22 cellular contexts compared by ENCODE assay signal in genomic region chr5:52796507-52797103, GRCh38. TPM values are rescaled to one million over a fixed set of nuclear protein-coding genes. Genes with fewer than 3 reads are reported as not detected.
DNase-seq lines count a peak whose midpoint lies in the region; ATAC-seq and TF ChIP-seq lines count a peak whose summit lies in the region.
"Had no signal": no experiment of that assay in that cellular context is flagged by ENCODE, and none has a peak within 500 bp of the region (broad histone marks: within the 10 kb centered on the region; RNA-seq: fewer than 3 reads in every experiment).

No MANE protein-coding gene starts in this region.

- ATAC-seq in natural killer cell treated with Interleukin-12 subunit alpha and Interleukin-12 subunit beta and Interleukin-15 and Interleukin-18, amount 100 ng/mL, for 72 hours = no peak
- ATAC-seq in natural killer cell (no peak), gastrocnemius medialis (no peak)
- ATAC-seq: activated naive CD8-positive, alpha-beta T cell treated with anti-CD3 and anti-CD28 coated beads, Interleukin-2, amount 50 U/mL, for 24 hours had no signal

- 51% methylated on average over 2 of the region's 2 CpGs for WGBS in esophagus muscularis mucosa

- H3K4me1 ChIP-seq in esophagus muscularis mucosa = peaks cover 48 to 97% (median 82%) of the 10 kb centered on the region in 4 donors
- H3K4me1 ChIP-seq in gastrocnemius medialis = peaks cover 28% of the 10 kb centered on the region in 2 donors

- H3K27me3 ChIP-seq in esophagus muscularis mucosa = no peaks in the 10 kb centered on the region
- no peaks in the 10 kb centered on the region for H3K27me3 ChIP-seq in gastrocnemius medialis
- H3K27me3 ChIP-seq: MG63 had no signal

- TF ChIP-seq POLR2A in esophagus muscularis mucosa (IDR thresholded peaks at IDR 0.05; ENCODE audit: low read depth) (no peak), gastrocnemius medialis (IDR thresholded peaks at IDR 0.05) (no peak)

- peaks cover 0 to 5% of the 10 kb centered on the region in 2 donors for H3K27me3 Mint-ChIP-seq in natural killer cell treated with Interleukin-12 subunit alpha and Interleukin-12 subunit beta and Interleukin-15 and Interleukin-18, amount 100 ng/mL, for 72 hours
- H3K27me3 Mint-ChIP-seq in natural killer cell (ENCODE audit: low read depth in 2 of 2) = peaks cover 7 to 21% of the 10 kb centered on the region in 2 donors
- peaks cover 23% of the 10 kb centered on the region for H3K27me3 Mint-ChIP-seq in activated T-helper 2 cell treated with anti-CD3 and anti-CD28 coated beads, Interferon-gamma antibody, Interleukin-2, Interleukin-4, amounts not matched to agents 10 μg/mL and 5 μg/mL and 100 μg/mL, durations not matched to agents 14 hours and 24 hours and 36 hours (ENCODE audit: low read depth)
- H3K27me3 Mint-ChIP-seq: dendritic cell treated with granulocyte-macrophage colony-stimulating factor and Interleukin-4, amounts not matched to agents 40 ng/mL and 50 ng/mL, for 4 days had no signal

- H3K27ac Mint-ChIP-seq in natural killer cell treated with Interleukin-12 subunit alpha and Interleukin-12 subunit beta and Interleukin-15 and Interleukin-18, amount 100 ng/mL, for 72 hours = peak overlapping the region in 1 of 2 donors; percentile 10
- H3K27ac Mint-ChIP-seq in natural killer cell = no peak overlapping the region
- H3K27ac Mint-ChIP-seq in activated T-helper 2 cell treated with anti-CD3 and anti-CD28 coated beads, Interferon-gamma antibody, Interleukin-2, Interleukin-4, amounts not matched to agents 10 μg/mL and 5 μg/mL and 100 μg/mL, durations not matched to agents 14 hours and 24 hours and 36 hours = no peak overlapping the region
- H3K27ac Mint-ChIP-seq: activated naive CD8-positive, alpha-beta T cell treated with anti-CD3 and anti-CD28 coated beads, Interleukin-2, amount 50 U/mL, for 24 hours; dendritic cell treated with granulocyte-macrophage colony-stimulating factor and Interleukin-4, amounts not matched to agents 40 ng/mL and 50 ng/mL, for 4 days had no signal

- H3K36me3 Mint-ChIP-seq in natural killer cell treated with Interleukin-12 subunit alpha and Interleukin-12 subunit beta and Interleukin-15 and Interleukin-18, amount 100 ng/mL, for 72 hours = peaks cover 10% of the 10 kb centered on the region
- no peaks in the 10 kb centered on the region for H3K36me3 Mint-ChIP-seq in natural killer cell
- peaks cover 18% of the 10 kb centered on the region for H3K36me3 Mint-ChIP-seq in activated T-helper 2 cell treated with anti-CD3 and anti-CD28 coated beads, Interferon-gamma antibody, Interleukin-2, Interleukin-4, amounts not matched to agents 10 μg/mL and 5 μg/mL and 100 μg/mL, durations not matched to agents 14 hours and 24 hours and 36 hours (ENCODE audit: low read depth)
- H3K36me3 Mint-ChIP-seq: IgD-negative memory B cell, mesothelial cell of epicardium had no signal

- in situ Hi-C loops in gastrocnemius medialis (cut with MboI; ENCODE audit: low sequenced_read_pairs in 4 of 4) = loop anchor here in 1 of 4 donors (25.0 kb wide), 1 partner anchor 116 kb away; no protein-coding TSS in a partner anchor

- peak overlapping the region; percentile 91 to 94 (median 93) for H3K27ac ChIP-seq in esophagus muscularis mucosa (replicated peaks in 1 of 4)
- peak overlapping the region; percentile 40 to 96 (median 92) for H3K27ac ChIP-seq in gastrocnemius medialis
- H3K27ac ChIP-seq: HL-60 had no signal

- H3K9me3 ChIP-seq in esophagus muscularis mucosa = no peaks in the 10 kb centered on the region
- H3K9me3 ChIP-seq in gastrocnemius medialis = no peaks in the 10 kb centered on the region
- H3K9me3 ChIP-seq: MG63 had no signal

- H3K36me3 ChIP-seq in esophagus muscularis mucosa = peaks cover 0 to 4% (median 2%) of the 10 kb centered on the region in 4 donors
- peaks cover 0 to 3% of the 10 kb centered on the region in 2 donors for H3K36me3 ChIP-seq in gastrocnemius medialis

- DNase-seq in natural killer cell treated with Interleukin-12 subunit alpha and Interleukin-12 subunit beta and Interleukin-15 and Interleukin-18, amount 100 ng/mL, for 72 hours (ENCODE audit: low spot score) = no peak
- DNase-seq in natural killer cell (no peak), esophagus muscularis mucosa (ENCODE audit: extremely low spot score) (no peak), gastrocnemius medialis (no peak), posterior vena cava (ENCODE audit: low spot score) (no peak), NOMO-1 treated with dmso at 0.1 percent for 144 hours (lab: John Stamatoyannopoulos, UW; ENCODE audit: unreplicated experiment) (no peak), globus pallidus (ENCODE audit: low spot score) (no peak)
- no peak for DNase-seq in activated T-helper 2 cell treated with anti-CD3 and anti-CD28 coated beads, Interferon-gamma antibody, Interleukin-2, Interleukin-4, amounts not matched to agents 10 μg/mL and 5 μg/mL and 100 μg/mL, durations not matched to agents 14 hours and 24 hours and 36 hours (ENCODE audit: low spot score)
- DNase-seq: activated CD4-positive, alpha-beta T cell treated with anti-CD3 and anti-CD28 coated beads for 48 hours; activated effector memory CD4-positive, alpha-beta T cell treated with Interleukin-2 at 50 U/mL for 16 hours; activated naive CD8-positive, alpha-beta T cell treated with anti-CD3 and anti-CD28 coated beads, Interleukin-2, amount 50 U/mL, for 24 hours; C1 segment of cervical spinal cord; GDM1; MG63; NCI-H1417 treated with DMSO at 0.1 percent for 48 hours; NCI-H2171; NCI-H526 treated with DMSO at 0.1 percent for 48 hours; stimulated activated CD4-positive, alpha-beta T cell treated with anti-CD3 and anti-CD28 coated beads, Interleukin-15, amount 100 ng/mL, for 24 hours had no signal

- H3K4me3 Mint-ChIP-seq in natural killer cell treated with Interleukin-12 subunit alpha and Interleukin-12 subunit beta and Interleukin-15 and Interleukin-18, amount 100 ng/mL, for 72 hours = peak overlapping the region; percentile 30
- H3K4me3 Mint-ChIP-seq in natural killer cell = no peak overlapping the region
- no peak overlapping the region for H3K4me3 Mint-ChIP-seq in activated T-helper 2 cell treated with anti-CD3 and anti-CD28 coated beads, Interferon-gamma antibody, Interleukin-2, Interleukin-4, amounts not matched to agents 10 μg/mL and 5 μg/mL and 100 μg/mL, durations not matched to agents 14 hours and 24 hours and 36 hours (ENCODE audit: low read depth)
- H3K4me3 Mint-ChIP-seq: activated naive CD8-positive, alpha-beta T cell treated with anti-CD3 and anti-CD28 coated beads, Interleukin-2, amount 50 U/mL, for 24 hours; dendritic cell treated with granulocyte-macrophage colony-stimulating factor and Interleukin-4, amounts not matched to agents 40 ng/mL and 50 ng/mL, for 4 days; mesothelial cell of epicardium had no signal

- TF ChIP-seq CTCF in natural killer cell (IDR thresholded peaks at IDR 0.05) (no peak), esophagus muscularis mucosa (IDR thresholded peaks at IDR 0.05) (no peak), gastrocnemius medialis (IDR thresholded peaks at IDR 0.05 in 4 of 5, conservative IDR thresholded peaks at IDR 0.05 in 1 of 5) (no peak)

- intact Hi-C loops in natural killer cell (cut with micrococcal nuclease) (no loop called here), esophagus muscularis mucosa (cut with DNase I) (loop anchor here (10.0 kb wide), 2 partner anchors 48 to 98 kb away; no protein-coding TSS in a partner anchor), gastrocnemius medialis (cut with DNase I; ENCODE audit: low total_unique reads) (no loop called here), posterior vena cava (cut with DNase I) (no loop called here)
- intact Hi-C loops in activated T-helper 2 cell treated with anti-CD3 and anti-CD28 coated beads, Interferon-gamma antibody, Interleukin-2, Interleukin-4, amounts not matched to agents 10 μg/mL and 5 μg/mL and 100 μg/mL, durations not matched to agents 14 hours and 24 hours and 36 hours (cut with micrococcal nuclease) = no loop called here

- H3K9me3 Mint-ChIP-seq in natural killer cell treated with Interleukin-12 subunit alpha and Interleukin-12 subunit beta and Interleukin-15 and Interleukin-18, amount 100 ng/mL, for 72 hours = no peaks in the 10 kb centered on the region
- no peaks in the 10 kb centered on the region for H3K9me3 Mint-ChIP-seq in natural killer cell
- H3K9me3 Mint-ChIP-seq in activated T-helper 2 cell treated with anti-CD3 and anti-CD28 coated beads, Interferon-gamma antibody, Interleukin-2, Interleukin-4, amounts not matched to agents 10 μg/mL and 5 μg/mL and 100 μg/mL, durations not matched to agents 14 hours and 24 hours and 36 hours = no peaks in the 10 kb centered on the region
- H3K9me3 Mint-ChIP-seq: activated naive CD8-positive, alpha-beta T cell treated with anti-CD3 and anti-CD28 coated beads, Interleukin-2, amount 50 U/mL, for 24 hours; dendritic cell treated with granulocyte-macrophage colony-stimulating factor and Interleukin-4, amounts not matched to agents 40 ng/mL and 50 ng/mL, for 4 days; IgD-negative memory B cell; mesothelial cell of epicardium had no signal

- no peak for TF ChIP-seq EP300 in esophagus muscularis mucosa (IDR thresholded peaks at IDR 0.05)

- peaks cover 46 to 59% of the 10 kb centered on the region in 2 donors for H3K4me1 Mint-ChIP-seq in natural killer cell treated with Interleukin-12 subunit alpha and Interleukin-12 subunit beta and Interleukin-15 and Interleukin-18, amount 100 ng/mL, for 72 hours (ENCODE audit: low read depth in 2 of 2)
- H3K4me1 Mint-ChIP-seq in natural killer cell = peaks cover 28 to 32% of the 10 kb centered on the region in 2 donors
- H3K4me1 Mint-ChIP-seq in activated T-helper 2 cell treated with anti-CD3 and anti-CD28 coated beads, Interferon-gamma antibody, Interleukin-2, Interleukin-4, amounts not matched to agents 10 μg/mL and 5 μg/mL and 100 μg/mL, durations not matched to agents 14 hours and 24 hours and 36 hours (ENCODE audit: low read depth) = peaks cover 36% of the 10 kb centered on the region

- no peak overlapping the region for H3K4me3 ChIP-seq in esophagus muscularis mucosa
- H3K4me3 ChIP-seq in gastrocnemius medialis = no peak overlapping the region
- H3K4me3 ChIP-seq: MG63 had no signal

RNA-seq across cellular contexts. Expression of gene ITGA1, which starts 8.9 kb away (rescaled TPM):
- total RNA-seq in natural killer cell treated with Interleukin-12 subunit alpha and Interleukin-12 subunit beta and Interleukin-15 and Interleukin-18, amount 100 ng/mL, for 72 hours = 100 to 1,000 TPM; 129 to 136 TPM
- under 1 TPM; 0.45 to 0.82 (median 0.47) TPM for total RNA-seq in natural killer cell
- 100 to 1,000 TPM; 228 to 302 (median 235) TPM for total RNA-seq in esophagus muscularis mucosa
- 10 to 100 TPM in 2 of 4 donors, 1 to 10 TPM in 2; 5.7 to 20.4 (median 12.4) TPM for total RNA-seq in gastrocnemius medialis
- 100 to 1,000 TPM; 134 to 213 TPM for total RNA-seq in posterior vena cava
- 0.59 and 0.76 TPM in 2 replicates for total RNA-seq in activated T-helper 2 cell treated with anti-CD3 and anti-CD28 coated beads, Interferon-gamma antibody, Interleukin-2, Interleukin-4, amounts not matched to agents 10 μg/mL and 5 μg/mL and 100 μg/mL, durations not matched to agents 14 hours and 24 hours and 36 hours

RNA-seq across cellular contexts. Expression of gene PELO, which starts 8.9 kb away (rescaled TPM):
- total RNA-seq in natural killer cell treated with Interleukin-12 subunit alpha and Interleukin-12 subunit beta and Interleukin-15 and Interleukin-18, amount 100 ng/mL, for 72 hours = 100 to 1,000 TPM in 1 of 2 donors, 10 to 100 TPM in 1; 71.4 to 122 TPM
- total RNA-seq in natural killer cell (1 to 10 TPM; 2.6 to 3.9 (median 3.7) TPM), esophagus muscularis mucosa (10 to 100 TPM; 43.1 to 77.7 (median 69.7) TPM), gastrocnemius medialis (10 to 100 TPM; 13.8 to 28.5 (median 18.5) TPM), posterior vena cava (10 to 100 TPM; 49.4 to 61.8 TPM)
- 14.4 and 17.1 TPM in 2 replicates for total RNA-seq in activated T-helper 2 cell treated with anti-CD3 and anti-CD28 coated beads, Interferon-gamma antibody, Interleukin-2, Interleukin-4, amounts not matched to agents 10 μg/mL and 5 μg/mL and 100 μg/mL, durations not matched to agents 14 hours and 24 hours and 36 hours

Comparison
In these comparisons a context has a peak if more than half of its experiments do, and no peak if none do; other contexts are left out.
1. RNA of gene ITGA1, which starts 8.9 kb away (total RNA-seq): 228 to 302 TPM in esophagus muscularis mucosa, 134 to 213 TPM in posterior vena cava and 129 to 136 TPM in natural killer cell treated with Interleukin-12 subunit alpha and Interleukin-12 subunit beta and Interleukin-15 and Interleukin-18, amount 100 ng/mL, for 72 hours; 5.7 to 20.4 TPM in gastrocnemius medialis, 0.59 to 0.76 TPM in activated T-helper 2 cell treated with anti-CD3 and anti-CD28 coated beads, Interferon-gamma antibody, Interleukin-2, Interleukin-4, amounts not matched to agents 10 μg/mL and 5 μg/mL and 100 μg/mL, durations not matched to agents 14 hours and 24 hours and 36 hours and 0.45 to 0.82 TPM in natural killer cell; every median in the first group is over 4 times any median in the second.